9 cellular contexts compared by ENCODE assay signal in genomic region chrX:140090800-140091275, GRCh38.
DNase-seq lines count a peak whose midpoint lies in the region; ATAC-seq and TF ChIP-seq lines count a peak whose summit lies in the region.
"Had no signal": no experiment of that assay in that cellular context is flagged by ENCODE, and none has a peak within 500 bp of the region (broad histone marks: within the 10 kb centered on the region; RNA-seq: fewer than 3 reads in every experiment).

No MANE protein-coding gene starts in this region.

- peaks cover 19% of the 10 kb centered on the region for H3K27me3 Mint-ChIP-seq in T-helper 2 cell treated with Interferon-gamma antibody and Interleukin-4, amounts not matched to agents 5 μg/mL and 100 μg/mL, for 36 hours (ENCODE audit: low read depth)

- no peaks in the 10 kb centered on the region for H3K9me3 Mint-ChIP-seq in T-helper 2 cell treated with Interferon-gamma antibody and Interleukin-4, amounts not matched to agents 5 μg/mL and 100 μg/mL, for 36 hours

- H3K4me1 Mint-ChIP-seq in T-helper 2 cell treated with Interferon-gamma antibody and Interleukin-4, amounts not matched to agents 5 μg/mL and 100 μg/mL, for 36 hours (ENCODE audit: low read depth): no peaks in the 10 kb centered on the region

- 7 to 8% methylated on average over 13 to 16 of the region's 23 CpGs for WGBS in testis, 2 donors

- no peak for TF ChIP-seq POLR2A in testis (IDR thresholded peaks at IDR 0.05)

- H3K36me3 Mint-ChIP-seq in T-helper 2 cell treated with Interferon-gamma antibody and Interleukin-4, amounts not matched to agents 5 μg/mL and 100 μg/mL, for 36 hours (ENCODE audit: low read depth): no peaks in the 10 kb centered on the region

- H3K36me3 ChIP-seq in testis (ENCODE audit: low read depth, missing control alignments) (no peaks in the 10 kb centered on the region), MG63 (no peaks in the 10 kb centered on the region)
- H3K36me3 ChIP-seq: BLaER1 treated with 17β-estradiol and CSF1 and Interleukin-3, amounts not matched to agents 10 nM and 100 nM had no signal

- H3K9me3 ChIP-seq in iPS-18c (ENCODE audit: control insufficient read depth, insufficient read depth, low read length) (peaks cover 6% of the 10 kb centered on the region), testis (no peaks in the 10 kb centered on the region), MG63 (no peaks in the 10 kb centered on the region)

- H3K27me3 ChIP-seq in testis (no peaks in the 10 kb centered on the region), MG63 (peaks cover 16% of the 10 kb centered on the region)

- no peaks in the 10 kb centered on the region for H3K4me1 ChIP-seq in testis
- H3K4me1 ChIP-seq: BLaER1 treated with 17β-estradiol and CSF1 and Interleukin-3, amounts not matched to agents 10 nM and 100 nM had no signal

- H3K27ac ChIP-seq in testis: no peak overlapping the region
- H3K27ac ChIP-seq: BLaER1 treated with 17β-estradiol and CSF1 and Interleukin-3, amounts not matched to agents 10 nM and 100 nM had no signal

- H3K27ac Mint-ChIP-seq in T-helper 2 cell treated with Interferon-gamma antibody and Interleukin-4, amounts not matched to agents 5 μg/mL and 100 μg/mL, for 36 hours: no peak overlapping the region

- no peak for TF ChIP-seq CTCF in testis (IDR thresholded peaks at IDR 0.05)

- DNase-seq in activated CD4-positive, alpha-beta T cell treated with anti-CD3 and anti-CD28 coated beads for 48 hours: peak; percentile 1
- DNase-seq in activated CD4-positive, alpha-beta T cell treated with anti-CD3 and anti-CD28 coated beads for 4 hours: no peak
- no peak for DNase-seq in T-helper 2 cell treated with Interferon-gamma antibody and Interleukin-4, amounts not matched to agents 5 μg/mL and 100 μg/mL, for 36 hours (ENCODE audit: low spot score)
- DNase-seq in testis (no peak), MG63 (no peak), Ammon's horn (ENCODE audit: low spot score) (no peak)

- peak overlapping the region; percentile 47 for H3K4me3 ChIP-seq in iPS-18c (ENCODE audit: insufficient read depth, low read depth, low read length)
- H3K4me3 ChIP-seq in testis: peak overlapping the region; percentile 44 to 45
- H3K4me3 ChIP-seq in MG63: no peak overlapping the region
- H3K4me3 ChIP-seq: BLaER1 treated with 17β-estradiol and CSF1 and Interleukin-3, amounts not matched to agents 10 nM and 100 nM had no signal

- ATAC-seq in HG02610 (IDR thresholded peaks at IDR 0.05; ENCODE audit: unreplicated experiment): no peak

- peak overlapping the region; percentile 9 for H3K4me3 Mint-ChIP-seq in T-helper 2 cell treated with Interferon-gamma antibody and Interleukin-4, amounts not matched to agents 5 μg/mL and 100 μg/mL, for 36 hours

- intact Hi-C loops in testis (cut with DNase I; ENCODE audit: low total_unique reads): no loop called here
